15 cellular contexts compared by ENCODE assay signal in the genomic region with DNA sequence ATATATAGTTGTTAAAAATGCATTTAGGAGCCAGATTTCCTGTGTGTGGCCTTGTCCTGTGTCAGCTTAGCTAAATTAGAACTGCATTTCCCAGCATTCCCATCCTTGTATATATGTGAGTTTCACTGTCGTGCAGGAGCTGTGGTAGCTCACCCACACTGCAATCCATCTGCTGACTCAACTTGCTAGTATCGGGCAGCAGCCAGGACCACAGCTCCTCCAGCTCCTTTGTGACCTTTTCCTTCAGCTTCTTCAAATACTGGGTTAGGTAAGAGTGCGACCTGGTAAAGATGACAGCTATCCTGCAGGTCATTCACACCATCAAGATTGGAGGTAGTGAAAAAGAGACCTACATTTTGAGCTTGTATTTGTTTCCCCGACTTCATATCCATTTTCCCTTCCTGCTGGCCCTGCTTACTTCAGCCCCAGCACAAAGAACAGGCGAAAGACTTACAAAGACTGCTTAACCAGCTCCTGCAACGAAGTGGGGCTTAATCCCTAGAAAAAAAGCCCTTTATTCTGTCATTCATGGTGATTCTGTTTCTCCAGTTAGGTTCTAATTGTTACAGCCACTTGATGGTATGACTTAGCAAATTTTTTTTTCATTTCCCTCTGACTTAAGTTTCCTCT. TPM values are rescaled to one million over a fixed set of nuclear protein-coding genes. Genes with fewer than 3 reads are reported as not detected.
DNase-seq lines count a peak whose midpoint lies in the region; ATAC-seq, FAIRE-seq and TF ChIP-seq lines count a peak whose summit lies in the region.
"Had no signal": no experiment of that assay in that cellular context is flagged by ENCODE, and none has a peak within 500 bp of the region (broad histone marks: within the 10 kb centered on the region; RNA-seq: fewer than 3 reads in every experiment).

No MANE protein-coding gene starts in this region.

- 0 out of 2 replicates have a peak, but pooled peaks have one; percentile 27 for TF ChIP-seq POLR2A in H54 (IDR thresholded peaks at IDR 0.05; ENCODE audit: low read depth, low read length)
- TF ChIP-seq POLR2A in ovary (IDR thresholded peaks at IDR 0.05), result no peak

- no peaks in the 10 kb centered on the region for H3K4me1 ChIP-seq in A673 (ENCODE audit: insufficient read depth, low read length, poor library complexity, severe bottlenecking)
- no peaks in the 10 kb centered on the region for H3K4me1 ChIP-seq in ovary (ENCODE audit: insufficient read depth)
- no peaks in the 10 kb centered on the region for H3K4me1 ChIP-seq in ascending aorta
- H3K4me1 ChIP-seq: BE2C had no signal

- H3K27me3 ChIP-seq in A673 (replicated peaks; ENCODE audit: insufficient read depth, low read depth, low read length, poor library complexity), result no peaks in the 10 kb centered on the region
- H3K27me3 ChIP-seq in ovary, result no peaks in the 10 kb centered on the region
- no peaks in the 10 kb centered on the region for H3K27me3 ChIP-seq in ascending aorta

- peak; percentile 4 for DNase-seq in A673 (ENCODE audit: low spot score)
- DNase-seq in H54 (ENCODE audit: insufficient read length, low spot score), result peak; percentile 4
- peak; percentile 55 for DNase-seq in SHP77 treated with DMSO at 0.1 percent for 48 hours (lab: John Stamatoyannopoulos, UW)
- DNase-seq in fibroblast of the aortic adventitia (ENCODE audit: low read depth), result peak; percentile 30
- DNase-seq in activated naive CD4-positive, alpha-beta T cell treated with anti-CD3 and anti-CD28 coated beads, Interleukin-2, amount 10 ng/mL, durations not matched to agents 7 days and 5 days, result no peak
- DNase-seq in ovary, result no peak
- DNase-seq in ascending aorta (ENCODE audit: low spot score in 2 of 2), result no peak
- DNase-seq: BE2C, cerebellar nuclear complex, NCI-H1417 treated with DMSO at 0.1 percent for 48 hours had no signal

- CTCF ChIA-PET in A673 (lab: Charles Lee), result no interaction called here
- CTCF ChIA-PET in activated naive CD4-positive, alpha-beta T cell treated with anti-CD3 and anti-CD28 coated beads, Interleukin-2, amount 10 ng/mL, durations not matched to agents 7 days and 5 days (lab: Charles Lee), result interaction anchor here (0.5 kb wide), 1 partner anchor 164 kb away, joined by 3 read pairs; no protein-coding TSS in a partner anchor

- H3K36me3 Mint-ChIP-seq in activated naive CD4-positive, alpha-beta T cell treated with anti-CD3 and anti-CD28 coated beads, Interleukin-2, amount 10 ng/mL, durations not matched to agents 7 days and 5 days, result no peaks in the 10 kb centered on the region
- H3K36me3 Mint-ChIP-seq: memory B cell had no signal

- H3K27me3 Mint-ChIP-seq in activated naive CD4-positive, alpha-beta T cell treated with anti-CD3 and anti-CD28 coated beads, Interleukin-2, amount 10 ng/mL, durations not matched to agents 7 days and 5 days, result no peaks in the 10 kb centered on the region
- H3K27me3 Mint-ChIP-seq: memory B cell had no signal

- H3K36me3 ChIP-seq in A673 (ENCODE audit: insufficient read depth, low read length, poor library complexity, severe bottlenecking), result no peaks in the 10 kb centered on the region
- H3K36me3 ChIP-seq in ovary, result no peaks in the 10 kb centered on the region
- no peaks in the 10 kb centered on the region for H3K36me3 ChIP-seq in ascending aorta
- H3K36me3 ChIP-seq: BE2C had no signal

- BruUV-seq in A673 (replicated peaks; lab: Mats Ljungman, UMichigan), result TSS peak; percentile 74

- 82 to 84% (median 84%) methylated on average over 6 of the region's 6 CpGs for WGBS in ovary, 3 donors

- no peak for ATAC-seq in GM19324 (IDR thresholded peaks at IDR 0.05; ENCODE audit: low FRiP score, unreplicated experiment)

- H3K4me3 Mint-ChIP-seq in activated naive CD4-positive, alpha-beta T cell treated with anti-CD3 and anti-CD28 coated beads, Interleukin-2, amount 10 ng/mL, durations not matched to agents 7 days and 5 days, result no peak overlapping the region
- H3K4me3 Mint-ChIP-seq: memory B cell had no signal

- intact Hi-C loops in A673 (cut with micrococcal nuclease; ENCODE audit: unreplicated experiment), result no loop called here
- intact Hi-C loops in ovary (cut with DNase I), result no loop called here
- intact Hi-C loops in ascending aorta (cut with DNase I), result no loop called here

- H3K27ac ChIP-seq in A673 (ENCODE audit: low read depth, low read length, poor library complexity, severe bottlenecking) (no peak overlapping the region), ovary (no peak overlapping the region), ascending aorta (no peak overlapping the region)
- H3K27ac ChIP-seq: HL-60 had no signal

- H3K4me3 ChIP-seq in A673 (ENCODE audit: low read depth, low read length, poor library complexity, severe bottlenecking), result no peak overlapping the region
- no peak overlapping the region for H3K4me3 ChIP-seq in fibroblast of the aortic adventitia (ENCODE audit: low read depth, low read length)
- H3K4me3 ChIP-seq in ovary, result no peak overlapping the region
- H3K4me3 ChIP-seq in ascending aorta, result no peak overlapping the region

- TF ChIP-seq EP300 in ovary (IDR thresholded peaks at IDR 0.05), result no peak

- POLR2A ChIA-PET in A673 (lab: Charles Lee; ENCODE audit: low non-redundant PET), result no interaction called here

- no peaks in the 10 kb centered on the region for H3K9me3 ChIP-seq in A673 (ENCODE audit: low read depth, low read length, poor library complexity, severe bottlenecking)
- H3K9me3 ChIP-seq in ovary, result no peaks in the 10 kb centered on the region
- no peaks in the 10 kb centered on the region for H3K9me3 ChIP-seq in ascending aorta
- H3K9me3 ChIP-seq: BE2C had no signal

- no peaks in the 10 kb centered on the region for H3K4me1 Mint-ChIP-seq in activated naive CD4-positive, alpha-beta T cell treated with anti-CD3 and anti-CD28 coated beads, Interleukin-2, amount 10 ng/mL, durations not matched to agents 7 days and 5 days
- H3K4me1 Mint-ChIP-seq: memory B cell had no signal

- no peak overlapping the region for H3K27ac Mint-ChIP-seq in activated naive CD4-positive, alpha-beta T cell treated with anti-CD3 and anti-CD28 coated beads, Interleukin-2, amount 10 ng/mL, durations not matched to agents 7 days and 5 days
- H3K27ac Mint-ChIP-seq: memory B cell had no signal

- no peaks in the 10 kb centered on the region for H3K9me3 Mint-ChIP-seq in activated naive CD4-positive, alpha-beta T cell treated with anti-CD3 and anti-CD28 coated beads, Interleukin-2, amount 10 ng/mL, durations not matched to agents 7 days and 5 days
- H3K9me3 Mint-ChIP-seq: memory B cell had no signal

- peak; percentile 78 for FAIRE-seq in H54 (lab: Jason Lieb, UNC)

- TF ChIP-seq CTCF in A673 (conservative IDR thresholded peaks at IDR 0.05; ENCODE audit: low read depth, low read length) (no peak), fibroblast of the aortic adventitia (IDR thresholded peaks at IDR 0.05; ENCODE audit: insufficient read depth, low read length) (no peak), ovary (IDR thresholded peaks at IDR 0.05) (no peak), ascending aorta (IDR thresholded peaks at IDR 0.05) (no peak)

RNA-seq across cellular contexts. Expression of a gene that starts 11.4 kb away (rescaled TPM):
- total RNA-seq in A673 (2021) (not detected in 2 replicates), fibroblast of the aortic adventitia (ENCODE audit: low replicate concordance) (not detected in 2 replicates), ovary (not detected), ascending aorta (not detected)
- not detected for polyA plus RNA-seq in ovary
- total RNA-seq: glomerular endothelial cell; T-helper 2 cell treated with Interferon-gamma antibody and Interleukin-4, amounts not matched to agents 100 ng/mL and 5 ng/mL, for 36 hours had no signal

RNA-seq across cellular contexts. Expression of a gene that starts 48.8 kb away (rescaled TPM):
- total RNA-seq in A673 (2021) (0.70 and 1.0 TPM in 2 replicates), fibroblast of the aortic adventitia (ENCODE audit: low replicate concordance) (1.5 and 1.8 TPM in 2 replicates), ovary (under 1 TPM in 4 of 7 donors, not detected in 3; 0.43 to 0.69 (median 0.61) TPM), ascending aorta (0.21 TPM)
- 1 to 10 TPM in 1 of 2 donors, under 1 TPM in 1; 0.08 to 2.5 TPM for polyA plus RNA-seq in ovary
- total RNA-seq: glomerular endothelial cell; T-helper 2 cell treated with Interferon-gamma antibody and Interleukin-4, amounts not matched to agents 100 ng/mL and 5 ng/mL, for 36 hours had no signal

Comparison
In these comparisons a context has a peak if more than half of its experiments do, and no peak if none do; other contexts are left out.
1. DNase-seq: peak in A673 (single experiment), H54 (single experiment), SHP77 treated with DMSO at 0.1 percent for 48 hours (single experiment) and fibroblast of the aortic adventitia (single experiment); none in activated naive CD4-positive, alpha-beta T cell treated with anti-CD3 and anti-CD28 coated beads, Interleukin-2, amount 10 ng/mL, durations not matched to agents 7 days and 5 days (single experiment), ovary (0 of 5) and ascending aorta (0 of 2).